16 cellular contexts compared by ENCODE assay signal in genomic region chr18:62369129-62369644, GRCh38. TPM values are rescaled to one million over a fixed set of nuclear protein-coding genes. Genes with fewer than 3 reads are reported as not detected.
DNase-seq lines count a peak whose midpoint lies in the region; ATAC-seq and TF ChIP-seq lines count a peak whose summit lies in the region.
"Had no signal": no experiment of that assay in that cellular context is flagged by ENCODE, and none has a peak within 500 bp of the region (broad histone marks: within the 10 kb centered on the region; RNA-seq: fewer than 3 reads in every experiment).

No MANE protein-coding gene starts in this region.

- no peak overlapping the region for H3K27ac ChIP-seq in BLaER1 treated with 17β-estradiol and CSF1 and Interleukin-3, amounts not matched to agents 10 nM and 100 nM
- no peak overlapping the region for H3K27ac ChIP-seq in osteoblast (ENCODE audit: low read depth, low read length)
- H3K27ac ChIP-seq: C4-2B had no signal

- 0 out of 22 replicates have a peak, but pooled peaks cover 0 to 7% (median 0%) of the 10 kb centered on the region in 11 experiments for H3K27me3 ChIP-seq in BLaER1 treated with 17β-estradiol and CSF1 and Interleukin-3, amounts not matched to agents 10 nM and 100 nM
- H3K27me3 ChIP-seq in H7 (ENCODE audit: control insufficient read depth, insufficient read depth, low read length) (no peaks in the 10 kb centered on the region), osteoblast (ENCODE audit: insufficient read depth, low read length) (peaks cover 18% of the 10 kb centered on the region)

- peaks cover 0 to 4% (median 0%) of the 10 kb centered on the region in 11 experiments; a peak in 1 of 22 replicates for H4K20me1 ChIP-seq in BLaER1 treated with 17β-estradiol and CSF1 and Interleukin-3, amounts not matched to agents 10 nM and 100 nM
- no peaks in the 10 kb centered on the region for H4K20me1 ChIP-seq in osteoblast (ENCODE audit: insufficient read depth, low read length)

- H3K36me3 ChIP-seq in BLaER1 treated with 17β-estradiol and CSF1 and Interleukin-3, amounts not matched to agents 10 nM and 100 nM: 0 out of 22 replicates have a peak, but pooled peaks cover 0 to 2% (median 0%) of the 10 kb centered on the region in 11 experiments
- H3K36me3 ChIP-seq in H7 (replicated peaks; ENCODE audit: control insufficient read depth, insufficient read depth, low read length): no peaks in the 10 kb centered on the region
- H3K36me3 ChIP-seq in osteoblast (ENCODE audit: insufficient read depth, low read length): no peaks in the 10 kb centered on the region

- no peaks in the 10 kb centered on the region for H3K79me2 ChIP-seq in osteoblast (ENCODE audit: insufficient read depth, low read length)

- DNase-seq in H7: peak; percentile 56
- DNase-seq in activated T-helper 1 cell treated with anti-CD3 and anti-CD28 coated beads, Interleukin-12 subunit alpha, Interleukin-12 subunit beta, Interleukin-2, Interleukin-4 antibody, amounts not matched to agents 30 ng/mL and 10 ng/mL and 1 ng/mL, durations not matched to agents 14 hours and 24 hours and 36 hours (ENCODE audit: low spot score): no peak
- DNase-seq in osteoblast (ENCODE audit: insufficient read length, low spot score, missing footprints): no peak
- no peak for DNase-seq in SIG-M5 treated with dmso at 0.1 percent for 504 hours (lab: John Stamatoyannopoulos, UW; ENCODE audit: unreplicated experiment)
- no peak for DNase-seq in left ventricle myocardium superior
- DNase-seq: ACHN; CD4-positive, alpha-beta memory T cell; DMS153; DND-41; GF-D8; GOT3; HCEC 1CT had no signal

- no peaks in the 10 kb centered on the region for H3K27me3 Mint-ChIP-seq in activated T-helper 1 cell treated with anti-CD3 and anti-CD28 coated beads, Interleukin-12 subunit alpha, Interleukin-12 subunit beta, Interleukin-2, Interleukin-4 antibody, amounts not matched to agents 30 ng/mL and 10 ng/mL and 1 ng/mL, durations not matched to agents 14 hours and 24 hours and 36 hours (ENCODE audit: insufficient read depth)

- H3K4me3 ChIP-seq in BLaER1 treated with 17β-estradiol and CSF1 and Interleukin-3, amounts not matched to agents 10 nM and 100 nM: no peak overlapping the region
- H3K4me3 ChIP-seq in H7 (ENCODE audit: insufficient read depth, low read depth, low read length): no peak overlapping the region
- no peak overlapping the region for H3K4me3 ChIP-seq in osteoblast (ENCODE audit: insufficient read depth, low read length)

- H3K4me1 ChIP-seq in BLaER1 treated with 17β-estradiol and CSF1 and Interleukin-3, amounts not matched to agents 10 nM and 100 nM: peaks cover 14 to 61% (median 37%) of the 10 kb centered on the region in 10 experiments; a peak in 17 of 20 replicates
- no peaks in the 10 kb centered on the region for H3K4me1 ChIP-seq in osteoblast (ENCODE audit: insufficient read depth, low read length)

- no peak for ATAC-seq in left ventricle myocardium superior
- no peak for ATAC-seq in HG03521 (IDR thresholded peaks at IDR 0.05; ENCODE audit: unreplicated experiment)
- ATAC-seq in HG03469 (IDR thresholded peaks at IDR 0.05; ENCODE audit: unreplicated experiment): no peak

- no peak overlapping the region for H3K9ac ChIP-seq in BLaER1 treated with 17β-estradiol and CSF1 and Interleukin-3, amounts not matched to agents 10 nM and 100 nM

- H3K36me3 Mint-ChIP-seq in activated T-helper 1 cell treated with anti-CD3 and anti-CD28 coated beads, Interleukin-12 subunit alpha, Interleukin-12 subunit beta, Interleukin-2, Interleukin-4 antibody, amounts not matched to agents 30 ng/mL and 10 ng/mL and 1 ng/mL, durations not matched to agents 14 hours and 24 hours and 36 hours (ENCODE audit: low read depth): peaks cover 38% of the 10 kb centered on the region
- H3K36me3 Mint-ChIP-seq: CD4-positive, alpha-beta memory T cell had no signal

- no peaks in the 10 kb centered on the region for H3K9me3 ChIP-seq in BLaER1 treated with 17β-estradiol and CSF1 and Interleukin-3, amounts not matched to agents 10 nM and 100 nM (replicated peaks in 1 of 11)
- H3K9me3 ChIP-seq in osteoblast (ENCODE audit: low read depth, low read length): no peaks in the 10 kb centered on the region

- no peak for TF ChIP-seq CTCF in osteoblast (IDR thresholded peaks at IDR 0.05; ENCODE audit: extremely low read depth, low read depth, low read length)

- peak overlapping the region; percentile 85 for H3K27ac Mint-ChIP-seq in activated T-helper 1 cell treated with anti-CD3 and anti-CD28 coated beads, Interleukin-12 subunit alpha, Interleukin-12 subunit beta, Interleukin-2, Interleukin-4 antibody, amounts not matched to agents 30 ng/mL and 10 ng/mL and 1 ng/mL, durations not matched to agents 14 hours and 24 hours and 36 hours
- H3K27ac Mint-ChIP-seq: CD4-positive, alpha-beta memory T cell had no signal

- no peak overlapping the region for H3K4me3 Mint-ChIP-seq in activated T-helper 1 cell treated with anti-CD3 and anti-CD28 coated beads, Interleukin-12 subunit alpha, Interleukin-12 subunit beta, Interleukin-2, Interleukin-4 antibody, amounts not matched to agents 30 ng/mL and 10 ng/mL and 1 ng/mL, durations not matched to agents 14 hours and 24 hours and 36 hours
- H3K4me3 Mint-ChIP-seq: CD4-positive, alpha-beta memory T cell had no signal

- H2AFZ ChIP-seq in osteoblast (ENCODE audit: low read length): peak overlapping the region; percentile 21

- no peaks in the 10 kb centered on the region for H3K9me3 Mint-ChIP-seq in activated T-helper 1 cell treated with anti-CD3 and anti-CD28 coated beads, Interleukin-12 subunit alpha, Interleukin-12 subunit beta, Interleukin-2, Interleukin-4 antibody, amounts not matched to agents 30 ng/mL and 10 ng/mL and 1 ng/mL, durations not matched to agents 14 hours and 24 hours and 36 hours
- H3K9me3 Mint-ChIP-seq: CD4-positive, alpha-beta memory T cell had no signal

- H3K4me2 ChIP-seq in BLaER1 treated with 17β-estradiol and CSF1 and Interleukin-3, amounts not matched to agents 10 nM and 100 nM: peak overlapping the region in 7 of 11 experiments; percentile 4 to 61 (median 21); a peak in 9 of 22 replicates
- H3K4me2 ChIP-seq in osteoblast (ENCODE audit: insufficient read depth, low read length): no peak overlapping the region

- intact Hi-C loops in activated T-helper 1 cell treated with anti-CD3 and anti-CD28 coated beads, Interleukin-12 subunit alpha, Interleukin-12 subunit beta, Interleukin-2, Interleukin-4 antibody, amounts not matched to agents 30 ng/mL and 10 ng/mL and 1 ng/mL, durations not matched to agents 14 hours and 24 hours and 36 hours (cut with micrococcal nuclease): loop anchor here (5.0 kb wide), 1 partner anchor 87 kb away; no protein-coding TSS in a partner anchor
- intact Hi-C loops in left ventricle myocardium superior (cut with micrococcal nuclease): no loop called here

- peaks cover 77% of the 10 kb centered on the region for H3K4me1 Mint-ChIP-seq in activated T-helper 1 cell treated with anti-CD3 and anti-CD28 coated beads, Interleukin-12 subunit alpha, Interleukin-12 subunit beta, Interleukin-2, Interleukin-4 antibody, amounts not matched to agents 30 ng/mL and 10 ng/mL and 1 ng/mL, durations not matched to agents 14 hours and 24 hours and 36 hours (ENCODE audit: low read depth)

RNA-seq across cellular contexts. Expression of gene TNFRSF11A, which starts 44.1 kb away (rescaled TPM):
- 1.2 and 2.8 TPM in 2 replicates for total RNA-seq in H7 (2014; rRNA removed; shearing (Covaris generic))
- 22.9 and 27.1 TPM in 2 replicates for total RNA-seq in activated T-helper 1 cell treated with anti-CD3 and anti-CD28 coated beads, Interleukin-12 subunit alpha, Interleukin-12 subunit beta, Interleukin-2, Interleukin-4 antibody, amounts not matched to agents 30 ng/mL and 10 ng/mL and 1 ng/mL, durations not matched to agents 14 hours and 24 hours and 36 hours
- total RNA-seq in osteoblast (under 0.01 TPM in 2 replicates), left ventricle myocardium superior (1.2 TPM)
